In the genomic region with DNA sequence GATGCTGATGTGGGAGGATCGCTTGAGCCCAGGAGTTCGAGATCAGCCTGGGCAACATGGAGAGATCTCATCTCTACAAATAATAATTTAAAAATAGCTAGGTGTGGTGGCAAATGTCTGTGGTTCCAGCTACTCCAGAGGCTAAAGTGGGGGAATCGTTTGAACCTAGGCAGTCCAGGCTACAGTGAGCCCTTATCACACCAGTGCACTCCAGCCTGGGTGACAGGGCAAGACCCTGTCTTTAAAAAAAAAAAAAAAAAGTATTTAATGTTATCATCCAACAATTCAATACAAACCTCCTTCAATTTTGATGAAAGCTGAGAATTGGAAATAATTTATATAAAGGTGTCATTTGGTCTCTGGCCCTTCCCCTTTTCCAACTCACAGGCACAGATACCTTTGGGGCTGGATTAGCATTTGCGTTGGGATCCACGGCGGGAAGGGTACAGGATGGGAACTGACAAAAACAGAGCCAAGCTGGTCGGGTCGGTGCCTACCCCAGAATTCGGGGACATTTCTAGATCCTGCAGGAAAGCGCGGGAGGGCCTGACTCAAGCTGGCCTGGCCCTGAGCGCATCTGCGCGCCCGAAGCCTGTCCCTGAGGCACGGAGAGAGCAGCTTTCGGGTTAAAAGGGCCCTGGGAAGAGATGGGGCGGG, we compare ENCODE assay signal across 1 cellular context.
TF ChIP-seq lines count a peak whose summit lies in the region.

No MANE protein-coding gene starts in this region.

TF ChIP-seq in neural cell, 6 proteins besides CTCF, POLR2A, EP300 and RAD21 (continued from another document):
- TF ChIP-seq, protein P1, sequence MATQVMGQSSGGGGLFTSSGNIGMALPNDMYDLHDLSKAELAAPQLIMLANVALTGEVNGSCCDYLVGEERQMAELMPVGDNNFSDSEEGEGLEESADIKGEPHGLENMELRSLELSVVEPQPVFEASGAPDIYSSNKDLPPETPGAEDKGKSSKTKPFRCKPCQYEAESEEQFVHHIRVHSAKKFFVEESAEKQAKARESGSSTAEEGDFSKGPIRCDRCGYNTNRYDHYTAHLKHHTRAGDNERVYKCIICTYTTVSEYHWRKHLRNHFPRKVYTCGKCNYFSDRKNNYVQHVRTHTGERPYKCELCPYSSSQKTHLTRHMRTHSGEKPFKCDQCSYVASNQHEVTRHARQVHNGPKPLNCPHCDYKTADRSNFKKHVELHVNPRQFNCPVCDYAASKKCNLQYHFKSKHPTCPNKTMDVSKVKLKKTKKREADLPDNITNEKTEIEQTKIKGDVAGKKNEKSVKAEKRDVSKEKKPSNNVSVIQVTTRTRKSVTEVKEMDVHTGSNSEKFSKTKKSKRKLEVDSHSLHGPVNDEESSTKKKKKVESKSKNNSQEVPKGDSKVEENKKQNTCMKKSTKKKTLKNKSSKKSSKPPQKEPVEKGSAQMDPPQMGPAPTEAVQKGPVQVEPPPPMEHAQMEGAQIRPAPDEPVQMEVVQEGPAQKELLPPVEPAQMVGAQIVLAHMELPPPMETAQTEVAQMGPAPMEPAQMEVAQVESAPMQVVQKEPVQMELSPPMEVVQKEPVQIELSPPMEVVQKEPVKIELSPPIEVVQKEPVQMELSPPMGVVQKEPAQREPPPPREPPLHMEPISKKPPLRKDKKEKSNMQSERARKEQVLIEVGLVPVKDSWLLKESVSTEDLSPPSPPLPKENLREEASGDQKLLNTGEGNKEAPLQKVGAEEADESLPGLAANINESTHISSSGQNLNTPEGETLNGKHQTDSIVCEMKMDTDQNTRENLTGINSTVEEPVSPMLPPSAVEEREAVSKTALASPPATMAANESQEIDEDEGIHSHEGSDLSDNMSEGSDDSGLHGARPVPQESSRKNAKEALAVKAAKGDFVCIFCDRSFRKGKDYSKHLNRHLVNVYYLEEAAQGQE (IDR thresholded peaks at IDR 0.05; ENCODE audit: borderline replicate concordance) = no peak
- TF ChIP-seq EZH2 (IDR thresholded peaks at IDR 0.05; ENCODE audit: borderline replicate concordance, insufficient read depth, low read length, poor library complexity, severe bottlenecking) = no peak
